21 cellular contexts compared by ENCODE assay signal in the genomic region with DNA sequence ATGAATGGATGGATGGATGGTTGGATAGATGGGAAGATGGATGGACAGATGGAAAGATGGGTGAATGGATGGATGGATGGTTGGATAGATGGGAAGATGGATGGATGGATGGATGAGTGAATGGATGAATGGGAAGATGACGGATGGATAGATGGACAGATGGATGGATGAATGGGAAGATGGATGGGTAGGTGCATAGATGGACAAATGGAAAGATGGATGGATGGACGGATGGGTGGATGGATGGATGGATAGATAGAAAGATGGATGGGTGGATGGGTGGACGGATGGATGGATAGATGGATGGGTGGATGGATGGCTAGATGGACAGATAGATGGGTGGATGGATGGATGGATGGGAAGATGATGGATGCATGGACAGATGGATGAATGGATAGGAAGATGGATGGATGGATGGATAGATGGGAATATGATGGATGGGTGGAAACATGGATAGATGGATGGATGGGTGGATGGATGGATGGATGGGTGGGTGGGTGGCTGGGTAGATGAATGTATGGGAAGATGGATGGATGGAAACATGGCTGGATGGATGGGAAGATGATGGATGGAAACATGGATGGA.
"Had no signal": no experiment of that assay in that cellular context is flagged by ENCODE, and none has a peak within 500 bp of the region (broad histone marks: within the 10 kb centered on the region; RNA-seq: fewer than 3 reads in every experiment).

No MANE protein-coding gene starts in this region.

- H3K27ac ChIP-seq: breast epithelium, esophagus squamous epithelium, heart right ventricle, left lung, suprapubic skin, transverse colon, vagina had no signal

- DNase-seq: activated CD4-positive, CD25-positive, alpha-beta regulatory T cell; activated CD8-positive, alpha-beta memory T cell treated with anti-CD3 and anti-CD28 coated beads, Interleukin-2, amount 50 U/mL, for 4 hours; activated naive CD4-positive, alpha-beta T cell treated with Interleukin-2 at 50 U/mL for 16 hours; cortex of kidney; effector CD8-positive, alpha-beta T cell; esophagus squamous epithelium; heart right ventricle; left lung; nephron progenitor cell; retina; stimulated activated CD4-positive, alpha-beta T cell treated with anti-CD3 and anti-CD28 coated beads, Interleukin-12 subunit alpha, Interleukin-12 subunit beta, amount 100 ng/mL, for 4 hours; stimulated activated CD4-positive, alpha-beta T cell treated with anti-CD3 and anti-CD28 coated beads, Interleukin-1b, Interleukin-23, amount 100 ng/mL, for 48 hours; stimulated activated CD8-positive, alpha-beta memory T cell treated with anti-CD3 and anti-CD28 coated beads, Interleukin-4, amount 100 ng/mL, for 48 hours; transverse colon had no signal

- H3K4me3 Mint-ChIP-seq: activated CD4-positive, alpha-beta T cell treated with anti-CD3 and anti-CD28 coated beads, Interleukin-2, amount 10 ng/mL, durations not matched to agents 24 days and 14 days; activated CD8-positive, alpha-beta T cell treated with anti-CD3 and anti-CD28 coated beads, Interleukin-2, amount 10 ng/mL, durations not matched to agents 7 days and 5 days; nephron progenitor cell had no signal

- FAIRE-seq: astrocyte had no signal

- H3K36me3 ChIP-seq: breast epithelium, esophagus squamous epithelium, heart right ventricle, left lung, suprapubic skin, transverse colon, vagina had no signal

- H3K9me3 Mint-ChIP-seq: activated CD4-positive, alpha-beta T cell treated with anti-CD3 and anti-CD28 coated beads, Interleukin-2, amount 10 ng/mL, durations not matched to agents 24 days and 14 days had no signal

- ATAC-seq: activated CD8-positive, alpha-beta T cell treated with anti-CD3 and anti-CD28 coated beads, Interleukin-2, amount 10 ng/mL, durations not matched to agents 7 days and 5 days; heart right ventricle; left lung; stimulated activated naive CD8-positive, alpha-beta T cell treated with anti-CD3 and anti-CD28 coated beads, Interleukin-15, Interleukin-2, amounts not matched to agents 100 U/mL and 50 U/mL, for 24 hours had no signal

- H3K9me3 ChIP-seq: breast epithelium, esophagus squamous epithelium, heart right ventricle, left lung, suprapubic skin, transverse colon, vagina had no signal

- H3K27ac Mint-ChIP-seq: activated CD4-positive, alpha-beta T cell treated with anti-CD3 and anti-CD28 coated beads, Interleukin-2, amount 10 ng/mL, durations not matched to agents 24 days and 14 days; activated CD8-positive, alpha-beta T cell treated with anti-CD3 and anti-CD28 coated beads, Interleukin-2, amount 10 ng/mL, durations not matched to agents 7 days and 5 days; nephron progenitor cell had no signal

- H3K27me3 Mint-ChIP-seq: activated CD4-positive, alpha-beta T cell treated with anti-CD3 and anti-CD28 coated beads, Interleukin-2, amount 10 ng/mL, durations not matched to agents 24 days and 14 days had no signal

- H3K27me3 ChIP-seq: breast epithelium, left lung, suprapubic skin, transverse colon, vagina had no signal

- H3K4me1 ChIP-seq: breast epithelium, heart right ventricle had no signal

- H3K4me3 ChIP-seq: breast epithelium, esophagus squamous epithelium, heart right ventricle, left lung, suprapubic skin, transverse colon, vagina had no signal
